In the genomic region with DNA sequence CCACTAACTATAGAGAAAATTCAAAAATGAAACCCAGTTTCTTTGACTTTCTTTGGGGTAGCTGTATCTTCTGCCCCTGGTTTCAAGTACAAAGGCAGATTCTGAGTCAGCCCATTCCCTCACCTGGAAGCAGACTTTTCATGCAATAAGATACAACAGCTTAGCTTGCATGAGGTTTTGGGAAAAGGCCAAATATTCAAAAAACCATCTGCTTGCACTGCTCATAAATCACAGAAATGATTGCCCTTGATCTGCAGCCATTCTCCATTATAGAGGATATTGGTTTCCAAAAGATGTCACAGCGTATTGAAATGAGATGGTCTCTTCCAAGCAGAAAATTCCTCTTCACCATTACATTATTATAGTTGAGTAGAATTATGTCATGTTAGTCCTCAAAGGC, we compare ENCODE assay signal across 17 cellular contexts.
"Had no signal": no experiment of that assay in that cellular context is flagged by ENCODE, and none has a peak within 500 bp of the region (broad histone marks: within the 10 kb centered on the region; RNA-seq: fewer than 3 reads in every experiment).

No MANE protein-coding gene starts in this region.

- H3K4me1 Mint-ChIP-seq: activated naive CD8-positive, alpha-beta T cell treated with anti-CD3 and anti-CD28 coated beads, Interleukin-2, amount 10 ng/mL, durations not matched to agents 7 days and 5 days; naive thymus-derived CD4-positive, alpha-beta T cell had no signal

- H3K27ac ChIP-seq: coronary artery, foreskin keratinocyte, neutrophil, skin epidermis, tibial artery, vagina, VCaP had no signal

- H3K4me3 ChIP-seq: coronary artery, lung, skin epidermis, tibial artery, vagina had no signal

- H3K27ac Mint-ChIP-seq: activated CD4-positive, alpha-beta memory T cell treated with anti-CD3 and anti-CD28 coated beads, Interleukin-2, amount 10 ng/mL, durations not matched to agents 7 days and 5 days; activated naive CD8-positive, alpha-beta T cell treated with anti-CD3 and anti-CD28 coated beads, Interleukin-2, amount 10 ng/mL, durations not matched to agents 7 days and 5 days; activated T-cell treated with anti-CD3 and anti-CD28 coated beads, Interleukin-2, amount 50 U/mL, for 72 hours; naive thymus-derived CD4-positive, alpha-beta T cell had no signal

- H3K36me3 ChIP-seq: neutrophil, tibial artery, vagina had no signal

- H3K27me3 Mint-ChIP-seq: activated CD4-positive, alpha-beta memory T cell treated with anti-CD3 and anti-CD28 coated beads, Interleukin-2, amount 10 ng/mL, durations not matched to agents 7 days and 5 days; activated naive CD8-positive, alpha-beta T cell treated with anti-CD3 and anti-CD28 coated beads, Interleukin-2, amount 10 ng/mL, durations not matched to agents 7 days and 5 days had no signal

- H3K9me3 Mint-ChIP-seq: activated CD4-positive, alpha-beta memory T cell treated with anti-CD3 and anti-CD28 coated beads, Interleukin-2, amount 10 ng/mL, durations not matched to agents 7 days and 5 days; activated naive CD8-positive, alpha-beta T cell treated with anti-CD3 and anti-CD28 coated beads, Interleukin-2, amount 10 ng/mL, durations not matched to agents 7 days and 5 days; activated T-cell treated with anti-CD3 and anti-CD28 coated beads, Interleukin-2, amount 50 U/mL, for 72 hours had no signal

- ATAC-seq: activated T-cell treated with anti-CD3 and anti-CD28 coated beads, Interleukin-2, amount 50 U/mL, for 72 hours; naive thymus-derived CD4-positive, alpha-beta T cell had no signal

- H3K27me3 ChIP-seq: foreskin keratinocyte, neutrophil, tibial artery, vagina had no signal

- H3K36me3 Mint-ChIP-seq: activated naive CD8-positive, alpha-beta T cell treated with anti-CD3 and anti-CD28 coated beads, Interleukin-2, amount 10 ng/mL, durations not matched to agents 7 days and 5 days; naive thymus-derived CD4-positive, alpha-beta T cell had no signal

- DNase-seq: activated CD4-positive, alpha-beta memory T cell treated with anti-CD3 and anti-CD28 coated beads, Interleukin-2, amount 10 ng/mL, durations not matched to agents 7 days and 5 days; activated CD8-positive, alpha-beta memory T cell treated with anti-CD3 and anti-CD28 coated beads, Interleukin-2, amount 50 U/mL, for 4 hours; activated naive CD8-positive, alpha-beta T cell treated with anti-CD3 and anti-CD28 coated beads, Interleukin-2, amount 10 ng/mL, durations not matched to agents 7 days and 5 days; activated T-cell treated with anti-CD3 and anti-CD28 coated beads, Interleukin-2, amount 50 U/mL, for 72 hours; aorta; effector CD4-positive, alpha-beta T cell; left cardiac atrium; naive thymus-derived CD4-positive, alpha-beta T cell; posterior cingulate gyrus; tibial artery had no signal

- H3K4me1 ChIP-seq: foreskin keratinocyte, tibial artery, vagina had no signal

- H3K4me3 Mint-ChIP-seq: activated CD4-positive, alpha-beta memory T cell treated with anti-CD3 and anti-CD28 coated beads, Interleukin-2, amount 10 ng/mL, durations not matched to agents 7 days and 5 days; activated naive CD8-positive, alpha-beta T cell treated with anti-CD3 and anti-CD28 coated beads, Interleukin-2, amount 10 ng/mL, durations not matched to agents 7 days and 5 days; activated T-cell treated with anti-CD3 and anti-CD28 coated beads, Interleukin-2, amount 50 U/mL, for 72 hours; naive thymus-derived CD4-positive, alpha-beta T cell had no signal

- H3K9me3 ChIP-seq: neutrophil, tibial artery, vagina had no signal
